29 cellular contexts compared by ENCODE assay signal in genomic region chr4:71635094-71635493, GRCh38.
DNase-seq lines count a peak whose midpoint lies in the region; ATAC-seq and TF ChIP-seq lines count a peak whose summit lies in the region.
"Had no signal": no experiment of that assay in that cellular context is flagged by ENCODE, and none has a peak within 500 bp of the region (broad histone marks: within the 10 kb centered on the region; RNA-seq: fewer than 3 reads in every experiment).

No MANE protein-coding gene starts in this region.

- intact Hi-C loops in left colon (cut with DNase I, micrococcal nuclease): no loop called here

- no peak for ATAC-seq in GM18861 (IDR thresholded peaks at IDR 0.05; ENCODE audit: unreplicated experiment)
- no peak for ATAC-seq in left colon
- ATAC-seq in GM18868 (IDR thresholded peaks at IDR 0.05; ENCODE audit: unreplicated experiment): no peak
- ATAC-seq: esophagus mucosa; naive thymus-derived CD4-positive, alpha-beta T cell; Panc1; stimulated activated memory B cell treated with anti-CD40 and anti-IgM and Interleukin-4, amounts not matched to agents 10 μg/mL and 1 μg/mL and 100 μg/mL, for 72 hours had no signal

- peaks cover 57% of the 10 kb centered on the region for H3K9me3 Mint-ChIP-seq in endodermal cell
- H3K9me3 Mint-ChIP-seq in progenitor cell of endocrine pancreas (ENCODE audit: low read depth): peaks cover 17% of the 10 kb centered on the region
- H3K9me3 Mint-ChIP-seq: activated naive CD8-positive, alpha-beta T cell treated with anti-CD3 and anti-CD28 coated beads for 36 hours; T-helper 2 cell treated with Interferon-gamma antibody and Interleukin-4, amounts not matched to agents 5 μg/mL and 100 μg/mL, for 36 hours had no signal

- peaks cover 4% of the 10 kb centered on the region for H3K4me1 ChIP-seq in endodermal cell (ENCODE audit: control insufficient read depth, insufficient read depth, low read length)
- H3K4me1 ChIP-seq: ascending aorta, left ventricle myocardium inferior, suprapubic skin had no signal

- peaks cover 17% of the 10 kb centered on the region for H3K9me3 ChIP-seq in endodermal cell (ENCODE audit: control insufficient read depth, low read length)
- H3K9me3 ChIP-seq: ascending aorta, HAP-1, suprapubic skin had no signal

- H3K4me3 Mint-ChIP-seq in endodermal cell: no peak overlapping the region
- no peak overlapping the region for H3K4me3 Mint-ChIP-seq in progenitor cell of endocrine pancreas (ENCODE audit: low read depth)
- H3K4me3 Mint-ChIP-seq: activated naive CD8-positive, alpha-beta T cell treated with anti-CD3 and anti-CD28 coated beads for 36 hours; mesothelial cell of epicardium; naive thymus-derived CD4-positive, alpha-beta T cell; stimulated activated memory B cell treated with anti-CD40 and anti-IgM and Interleukin-4, amounts not matched to agents 10 μg/mL and 1 μg/mL and 100 μg/mL, for 72 hours; T-helper 2 cell treated with Interferon-gamma antibody and Interleukin-4, amounts not matched to agents 5 μg/mL and 100 μg/mL, for 36 hours had no signal

- peak; percentile 3 for DNase-seq in NCI-H446 treated with DMSO at 0.1 percent for 48 hours (lab: John Stamatoyannopoulos, UW)
- DNase-seq in NCI-H446 (lab: John Stamatoyannopoulos, UW): no peak
- peak; percentile 35 for DNase-seq in NCI-H2171 treated with DMSO at 0.1 percent for 48 hours (lab: John Stamatoyannopoulos, UW)
- DNase-seq in endodermal cell: no peak
- DNase-seq in progenitor cell of endocrine pancreas (ENCODE audit: low spot score, unreplicated experiment): no peak
- DNase-seq in left colon: no peak
- DNase-seq: ACHN; activated CD4-positive, alpha-beta T cell treated with anti-CD3 and anti-CD28 coated beads for 4 hours; activated CD8-positive, alpha-beta memory T cell treated with anti-CD3 and anti-CD28 coated beads for 24 hours; activated effector memory CD4-positive, alpha-beta T cell treated with Interleukin-2 at 50 U/mL for 16 hours; activated naive CD8-positive, alpha-beta T cell treated with anti-CD3 and anti-CD28 coated beads for 36 hours; left ventricle myocardium inferior; naive thymus-derived CD4-positive, alpha-beta T cell; NCI-H146; NCI-H226; nucleus accumbens; SHP77; stimulated activated CD4-positive, alpha-beta T cell treated with anti-CD3 and anti-CD28 coated beads, Interleukin-4, amount 100 ng/mL, for 4 hours had no signal

- no peak overlapping the region for H3K9ac ChIP-seq in endodermal cell (ENCODE audit: extremely low read depth, low read length, poor library complexity, severe bottlenecking)

- H3K27me3 ChIP-seq in endodermal cell (ENCODE audit: control insufficient read depth, insufficient read depth, low read length, poor library complexity, severe bottlenecking): no peaks in the 10 kb centered on the region
- H3K27me3 ChIP-seq: ascending aorta, hepatocyte, suprapubic skin had no signal

- H3K36me3 Mint-ChIP-seq in endodermal cell (ENCODE audit: low read depth) (peaks cover 21% of the 10 kb centered on the region), progenitor cell of endocrine pancreas (ENCODE audit: insufficient read depth) (peaks cover 16% of the 10 kb centered on the region)
- H3K36me3 Mint-ChIP-seq: activated naive CD8-positive, alpha-beta T cell treated with anti-CD3 and anti-CD28 coated beads for 36 hours; stimulated activated memory B cell treated with anti-CD40 and anti-IgM and Interleukin-4, amounts not matched to agents 10 μg/mL and 1 μg/mL and 100 μg/mL, for 72 hours had no signal

- H3K27me3 Mint-ChIP-seq in endodermal cell (ENCODE audit: insufficient read depth) (no peaks in the 10 kb centered on the region), progenitor cell of endocrine pancreas (no peaks in the 10 kb centered on the region)

- H3K4me3 ChIP-seq in endodermal cell (ENCODE audit: low read length): no peak overlapping the region
- H3K4me3 ChIP-seq: ascending aorta, HAP-1, hepatocyte, left ventricle myocardium inferior, suprapubic skin had no signal

- H3K4me1 Mint-ChIP-seq in endodermal cell: peaks cover 18% of the 10 kb centered on the region
- peaks cover 16% of the 10 kb centered on the region for H3K4me1 Mint-ChIP-seq in progenitor cell of endocrine pancreas (ENCODE audit: low read depth)
- H3K4me1 Mint-ChIP-seq: mesothelial cell of epicardium; naive thymus-derived CD4-positive, alpha-beta T cell; stimulated activated memory B cell treated with anti-CD40 and anti-IgM and Interleukin-4, amounts not matched to agents 10 μg/mL and 1 μg/mL and 100 μg/mL, for 72 hours had no signal

- H3K27ac Mint-ChIP-seq in endodermal cell: no peak overlapping the region
- H3K27ac Mint-ChIP-seq in progenitor cell of endocrine pancreas: peak overlapping the region; percentile 18
- H3K27ac Mint-ChIP-seq: activated naive CD8-positive, alpha-beta T cell treated with anti-CD3 and anti-CD28 coated beads for 36 hours; mesothelial cell of epicardium; naive thymus-derived CD4-positive, alpha-beta T cell; stimulated activated memory B cell treated with anti-CD40 and anti-IgM and Interleukin-4, amounts not matched to agents 10 μg/mL and 1 μg/mL and 100 μg/mL, for 72 hours; T-helper 2 cell treated with Interferon-gamma antibody and Interleukin-4, amounts not matched to agents 5 μg/mL and 100 μg/mL, for 36 hours had no signal

- H3K27ac ChIP-seq in endodermal cell (ENCODE audit: low read depth, low read length): peak overlapping the region; percentile 62
- H3K27ac ChIP-seq: ascending aorta, hepatocyte, left ventricle myocardium inferior, suprapubic skin had no signal

- TF ChIP-seq CTCF in endodermal cell (conservative IDR thresholded peaks at IDR 0.05) (no peak), progenitor cell of endocrine pancreas (IDR thresholded peaks at IDR 0.05; ENCODE audit: unreplicated experiment) (no peak)

- H3K36me3 ChIP-seq in endodermal cell (ENCODE audit: control insufficient read depth, insufficient read depth, low read length): no peaks in the 10 kb centered on the region
- H3K36me3 ChIP-seq: ascending aorta, HAP-1, left ventricle myocardium inferior, suprapubic skin had no signal

Comparison
In these comparisons a context has a peak if more than half of its experiments do, and no peak if none do; other contexts are left out.
1. DNase-seq: peak in NCI-H446 treated with DMSO at 0.1 percent for 48 hours (single experiment) and NCI-H2171 treated with DMSO at 0.1 percent for 48 hours (single experiment); none in NCI-H446 (0 of 2), endodermal cell (single experiment), progenitor cell of endocrine pancreas (single experiment) and left colon (0 of 2).